ENCODE assay signal across 8 cellular contexts in genomic region chr2:218671654-218672566, GRCh38. TPM values are rescaled to one million over a fixed set of nuclear protein-coding genes. Genes with fewer than 3 reads are reported as not detected.
DNase-seq lines count a peak whose midpoint lies in the region; ATAC-seq and TF ChIP-seq lines count a peak whose summit lies in the region.

Gene RNF25, minus strand, starts transcription at chr2:218672002. Its CDS starts 32 bp downstream, at chr2:218671970.
Gene STK36, plus strand, starts transcription at chr2:218672086. Its CDS starts 744 bp downstream, at chr2:218672830.

- peak within 1 kb of the TSS; percentile 100 for H3K4me3 Mint-ChIP-seq in activated T-helper 1 cell treated with anti-CD3 and anti-CD28 coated beads, Interleukin-12 subunit alpha, Interleukin-12 subunit beta, Interleukin-2, Interleukin-4 antibody, amounts not matched to agents 30 ng/mL and 10 ng/mL and 1 ng/mL, durations not matched to agents 14 hours and 24 hours and 36 hours
- H3K4me3 Mint-ChIP-seq in naive B cell, result peak within 1 kb of the TSS; percentile 95 to 100 (median 99)
- H3K4me3 Mint-ChIP-seq in stimulated activated memory B cell treated with anti-CD40 and anti-IgM and Interleukin-4, amounts not matched to agents 10 μg/mL and 1 μg/mL and 100 μg/mL, for 72 hours, result peak within 1 kb of the TSS; percentile 94

- peak; percentile 97 for ATAC-seq in DND-41 (ENCODE audit: insufficient read depth, low read depth)
- ATAC-seq in GM21786 (IDR thresholded peaks at IDR 0.05; ENCODE audit: unreplicated experiment), result peak; percentile 99
- peak; percentile 98 for ATAC-seq in naive B cell (ENCODE audit: low read depth in 2 of 2)
- peak; percentile 99 for ATAC-seq in stimulated activated memory B cell treated with anti-CD40 and anti-IgM and Interleukin-4, amounts not matched to agents 10 μg/mL and 1 μg/mL and 100 μg/mL, for 72 hours

- H2AFZ ChIP-seq in DND-41 (ENCODE audit: low read depth, low read length), result peak within 1 kb of the TSS; percentile 100

- H3K27ac Mint-ChIP-seq in activated T-helper 1 cell treated with anti-CD3 and anti-CD28 coated beads, Interleukin-12 subunit alpha, Interleukin-12 subunit beta, Interleukin-2, Interleukin-4 antibody, amounts not matched to agents 30 ng/mL and 10 ng/mL and 1 ng/mL, durations not matched to agents 14 hours and 24 hours and 36 hours, result peak within 1 kb of the TSS; percentile 93
- peak within 1 kb of the TSS; percentile 88 to 98 (median 97) for H3K27ac Mint-ChIP-seq in naive B cell
- H3K27ac Mint-ChIP-seq in stimulated activated memory B cell treated with anti-CD40 and anti-IgM and Interleukin-4, amounts not matched to agents 10 μg/mL and 1 μg/mL and 100 μg/mL, for 72 hours, result peak within 1 kb of the TSS; percentile 96

- H3K27me3 ChIP-seq in DND-41 (ENCODE audit: insufficient read depth, low read length, poor library complexity), result no peaks in the 10 kb centered on the region

- H3K27ac ChIP-seq in DND-41 (ENCODE audit: low read length), result peak within 1 kb of the TSS; percentile 74
- H3K27ac ChIP-seq in KOPT-K1 (ENCODE audit: low read depth, low read length, poor library complexity, severe bottlenecking), result peak within 1 kb of the TSS; percentile 67

- H3K36me3 Mint-ChIP-seq in activated T-helper 1 cell treated with anti-CD3 and anti-CD28 coated beads, Interleukin-12 subunit alpha, Interleukin-12 subunit beta, Interleukin-2, Interleukin-4 antibody, amounts not matched to agents 30 ng/mL and 10 ng/mL and 1 ng/mL, durations not matched to agents 14 hours and 24 hours and 36 hours (ENCODE audit: low read depth), result peaks cover 11% of the 10 kb centered on the region
- H3K36me3 Mint-ChIP-seq in naive B cell, result peaks cover 0 to 7% of the 10 kb centered on the region in 2 donors
- peaks cover 16% of the 10 kb centered on the region for H3K36me3 Mint-ChIP-seq in stimulated activated memory B cell treated with anti-CD40 and anti-IgM and Interleukin-4, amounts not matched to agents 10 μg/mL and 1 μg/mL and 100 μg/mL, for 72 hours

- H3K79me2 ChIP-seq in DND-41 (ENCODE audit: insufficient read depth, low read length), result peaks cover 32% of the 10 kb centered on the region

- H3K4me1 Mint-ChIP-seq in activated T-helper 1 cell treated with anti-CD3 and anti-CD28 coated beads, Interleukin-12 subunit alpha, Interleukin-12 subunit beta, Interleukin-2, Interleukin-4 antibody, amounts not matched to agents 30 ng/mL and 10 ng/mL and 1 ng/mL, durations not matched to agents 14 hours and 24 hours and 36 hours (ENCODE audit: low read depth), result peaks cover 22% of the 10 kb centered on the region
- peaks cover 19 to 28% (median 21%) of the 10 kb centered on the region in 3 donors for H3K4me1 Mint-ChIP-seq in naive B cell
- H3K4me1 Mint-ChIP-seq in stimulated activated memory B cell treated with anti-CD40 and anti-IgM and Interleukin-4, amounts not matched to agents 10 μg/mL and 1 μg/mL and 100 μg/mL, for 72 hours, result peaks cover 24% of the 10 kb centered on the region

- H3K9me3 ChIP-seq in DND-41 (ENCODE audit: insufficient read depth, low read length, severe bottlenecking) (no peaks in the 10 kb centered on the region), KOPT-K1 (ENCODE audit: insufficient read depth, low read length, poor library complexity, severe bottlenecking) (no peaks in the 10 kb centered on the region)

- H3K4me2 ChIP-seq in DND-41 (ENCODE audit: insufficient read depth, low read length), result peak within 1 kb of the TSS; percentile 98

- H3K9me3 Mint-ChIP-seq in activated T-helper 1 cell treated with anti-CD3 and anti-CD28 coated beads, Interleukin-12 subunit alpha, Interleukin-12 subunit beta, Interleukin-2, Interleukin-4 antibody, amounts not matched to agents 30 ng/mL and 10 ng/mL and 1 ng/mL, durations not matched to agents 14 hours and 24 hours and 36 hours, result no peaks in the 10 kb centered on the region
- no peaks in the 10 kb centered on the region for H3K9me3 Mint-ChIP-seq in naive B cell
- no peaks in the 10 kb centered on the region for H3K9me3 Mint-ChIP-seq in stimulated activated memory B cell treated with anti-CD40 and anti-IgM and Interleukin-4, amounts not matched to agents 10 μg/mL and 1 μg/mL and 100 μg/mL, for 72 hours

- H3K27me3 Mint-ChIP-seq in activated T-helper 1 cell treated with anti-CD3 and anti-CD28 coated beads, Interleukin-12 subunit alpha, Interleukin-12 subunit beta, Interleukin-2, Interleukin-4 antibody, amounts not matched to agents 30 ng/mL and 10 ng/mL and 1 ng/mL, durations not matched to agents 14 hours and 24 hours and 36 hours (ENCODE audit: insufficient read depth), result no peaks in the 10 kb centered on the region
- no peaks in the 10 kb centered on the region for H3K27me3 Mint-ChIP-seq in naive B cell
- H3K27me3 Mint-ChIP-seq in stimulated activated memory B cell treated with anti-CD40 and anti-IgM and Interleukin-4, amounts not matched to agents 10 μg/mL and 1 μg/mL and 100 μg/mL, for 72 hours, result no peaks in the 10 kb centered on the region

- intact Hi-C loops in activated T-helper 1 cell treated with anti-CD3 and anti-CD28 coated beads, Interleukin-12 subunit alpha, Interleukin-12 subunit beta, Interleukin-2, Interleukin-4 antibody, amounts not matched to agents 30 ng/mL and 10 ng/mL and 1 ng/mL, durations not matched to agents 14 hours and 24 hours and 36 hours (cut with micrococcal nuclease), result loop anchor here (1.0 to 5.0 kb wide), 8 partner anchors 13 to 870 kb away; partner anchors contain the start of genes BCS1L, CHPF, CNOT9 and DNPEP

- H3K9ac ChIP-seq in DND-41 (ENCODE audit: low read depth, low read length), result peak within 1 kb of the TSS; percentile 73

- H3K36me3 ChIP-seq in DND-41 (ENCODE audit: insufficient read depth, low read length), result peaks cover 16% of the 10 kb centered on the region
- H3K36me3 ChIP-seq in KOPT-K1 (ENCODE audit: insufficient read depth, low read length), result peaks cover 19% of the 10 kb centered on the region

- H3K4me1 ChIP-seq in DND-41 (ENCODE audit: insufficient read depth, low read length), result peaks cover 22% of the 10 kb centered on the region

- H4K20me1 ChIP-seq in DND-41 (ENCODE audit: insufficient read depth, low read length), result no peaks in the 10 kb centered on the region

- H3K4me3 ChIP-seq in DND-41 (ENCODE audit: low read depth in 1 of 2, low read length in 2 of 2), result peak within 1 kb of the TSS; percentile 94 to 96

- no peak for TF ChIP-seq CTCF in DND-41 (IDR thresholded peaks at IDR 0.05; ENCODE audit: borderline replicate concordance, extremely low read depth, low read length, poor library complexity, severe bottlenecking)

- DNase-seq in DND-41 (peak; percentile 87), RPMI8226 (peak; percentile 84), fibroblast of gingiva (ENCODE audit: low read depth) (peak; percentile 90), naive B cell (peak; percentile 77)
- peak; percentile 77 for DNase-seq in activated T-helper 1 cell treated with anti-CD3 and anti-CD28 coated beads, Interleukin-12 subunit alpha, Interleukin-12 subunit beta, Interleukin-2, Interleukin-4 antibody, amounts not matched to agents 30 ng/mL and 10 ng/mL and 1 ng/mL, durations not matched to agents 14 hours and 24 hours and 36 hours (ENCODE audit: low spot score)

RNA-seq across cellular contexts. Expression of gene RNF25, which starts in this region (rescaled TPM):
- total RNA-seq in activated T-helper 1 cell treated with anti-CD3 and anti-CD28 coated beads, Interleukin-12 subunit alpha, Interleukin-12 subunit beta, Interleukin-2, Interleukin-4 antibody, amounts not matched to agents 30 ng/mL and 10 ng/mL and 1 ng/mL, durations not matched to agents 14 hours and 24 hours and 36 hours, result 29.1 and 31.6 TPM in 2 replicates
- 10 to 100 TPM; 16.9 to 30.6 (median 20.0) TPM for polyA plus RNA-seq in naive B cell (ENCODE audit: low read depth in 6 of 6)

RNA-seq across cellular contexts. Expression of gene STK36, which starts in this region (rescaled TPM):
- 15.9 TPM in 2 replicates for total RNA-seq in activated T-helper 1 cell treated with anti-CD3 and anti-CD28 coated beads, Interleukin-12 subunit alpha, Interleukin-12 subunit beta, Interleukin-2, Interleukin-4 antibody, amounts not matched to agents 30 ng/mL and 10 ng/mL and 1 ng/mL, durations not matched to agents 14 hours and 24 hours and 36 hours
- polyA plus RNA-seq in naive B cell (ENCODE audit: low read depth in 6 of 6), result 1 to 10 TPM; 2.0 to 5.9 (median 3.3) TPM

Comparison
In these comparisons a context has a peak if more than half of its experiments do, and no peak if none do; other contexts are left out.
1. Peak in every context shown above with its lines: DNase-seq, ATAC-seq, H3K4me3 ChIP-seq and H3K27ac ChIP-seq.